In genomic region chr16:88430524-88431446, GRCh38 we compare ENCODE assay signal across 8 cellular contexts. TPM values are rescaled to one million over a fixed set of nuclear protein-coding genes. Genes with fewer than 3 reads are reported as not detected.
DNase-seq lines count a peak whose midpoint lies in the region; ATAC-seq and TF ChIP-seq lines count a peak whose summit lies in the region.

No MANE protein-coding gene starts in this region.

- H3K4me3 Mint-ChIP-seq in CD8-positive, alpha-beta memory T cell = peak overlapping the region; percentile 50 to 86 (median 65)

- H3K36me3 ChIP-seq in CD8-positive, alpha-beta memory T cell (ENCODE audit: insufficient read depth, low read length) = no peaks in the 10 kb centered on the region
- no peaks in the 10 kb centered on the region for H3K36me3 ChIP-seq in gastroesophageal sphincter

- ATAC-seq in HG03159 (IDR thresholded peaks at IDR 0.05; ENCODE audit: unreplicated experiment) (peak; percentile 54), gastroesophageal sphincter (peak; percentile 26), GM21390 (IDR thresholded peaks at IDR 0.05; ENCODE audit: unreplicated experiment) (no peak), GM18498 (IDR thresholded peaks at IDR 0.05; ENCODE audit: unreplicated experiment) (no peak)

- POLR2A ChIA-PET in CD8-positive, alpha-beta memory T cell (lab: Charles Lee) = interaction anchor here (0.7 kb wide), 1 partner anchor 25 kb away, joined by 5 read pairs; no protein-coding TSS in a partner anchor

- H3K4me1 Mint-ChIP-seq in CD8-positive, alpha-beta memory T cell = peaks cover 0 to 12% (median 4%) of the 10 kb centered on the region in 3 donors

- 0% methylated on average over 8 of the region's 80 CpGs; no CpG with 5 or more reads in 1 of the 2 donors for WGBS in gastroesophageal sphincter (ENCODE audit: low coverage in 1 of 2), 2 donors

- no peaks in the 10 kb centered on the region for H3K4me1 ChIP-seq in CD8-positive, alpha-beta memory T cell (ENCODE audit: insufficient read depth, low read length)
- H3K4me1 ChIP-seq in gastroesophageal sphincter = peaks cover 0 to 26% (median 6%) of the 10 kb centered on the region in 3 donors

- H3K9me3 ChIP-seq in CD8-positive, alpha-beta memory T cell (ENCODE audit: low read length) = no peaks in the 10 kb centered on the region
- H3K9me3 ChIP-seq in gastroesophageal sphincter = no peaks in the 10 kb centered on the region

- no peak for TF ChIP-seq CTCF in gastroesophageal sphincter (IDR thresholded peaks at IDR 0.05)

- no peaks in the 10 kb centered on the region for H3K27me3 Mint-ChIP-seq in CD8-positive, alpha-beta memory T cell

- CTCF ChIA-PET in CD8-positive, alpha-beta memory T cell (lab: Charles Lee) = interaction anchor here (1.3 to 1.5 kb wide), 2 partner anchors 8 to 14 kb away, joined by 3 to 4 read pairs; no protein-coding TSS in a partner anchor

- no peaks in the 10 kb centered on the region for H3K36me3 Mint-ChIP-seq in CD8-positive, alpha-beta memory T cell

- no peaks in the 10 kb centered on the region for H3K9me3 Mint-ChIP-seq in CD8-positive, alpha-beta memory T cell

- TF ChIP-seq POLR2A in gastroesophageal sphincter (IDR thresholded peaks at IDR 0.05) = peak in 1 of 2 donors; percentile 30

- peak overlapping the region; percentile 45 for H3K4me3 ChIP-seq in CD8-positive, alpha-beta memory T cell (ENCODE audit: low read length)
- H3K4me3 ChIP-seq in gastroesophageal sphincter (peak overlapping the region; percentile 18 to 56), skin epidermis (peak overlapping the region; percentile 19 to 51 (median 40))

- peak overlapping the region in 4 of 8 donors; percentile 27 to 79 (median 60) for H3K27ac Mint-ChIP-seq in CD8-positive, alpha-beta memory T cell

- no peaks in the 10 kb centered on the region for H3K27me3 ChIP-seq in CD8-positive, alpha-beta memory T cell (ENCODE audit: insufficient read depth, low read length, poor library complexity, severe bottlenecking)
- peaks cover 79% of the 10 kb centered on the region for H3K27me3 ChIP-seq in gastroesophageal sphincter

- peak in 4 of 5 donors; percentile 20 to 64 (median 47) for DNase-seq in CD8-positive, alpha-beta memory T cell
- DNase-seq in activated T-cell treated with anti-CD3 and anti-CD28 coated beads for 1 hour (ENCODE audit: low read depth) (peak; percentile 29), EL (no peak)

- TF ChIP-seq EP300 in gastroesophageal sphincter (IDR thresholded peaks at IDR 0.05) = no peak

- peak overlapping the region; percentile 24 for H3K27ac ChIP-seq in CD8-positive, alpha-beta memory T cell (ENCODE audit: low read depth, low read length)
- peak overlapping the region in 2 of 4 donors; percentile 27 to 70 for H3K27ac ChIP-seq in gastroesophageal sphincter
- peak overlapping the region in 20 of 21 experiments; percentile 12 to 86 (median 75) for H3K27ac ChIP-seq in skin epidermis

RNA-seq across cellular contexts. Expression of gene ZFPM1, which starts 22.3 kb away (rescaled TPM):
- 10 to 100 TPM; 15.5 to 16.7 TPM for total RNA-seq in CD8-positive, alpha-beta memory T cell
- polyA plus RNA-seq in CD8-positive, alpha-beta memory T cell = 0.71 TPM
- total RNA-seq in gastroesophageal sphincter = 1 to 10 TPM in 1 of 4 donors, under 1 TPM in 3; 0.40 to 1.4 (median 0.59) TPM

RNA-seq across cellular contexts. Expression of gene ZNF469, which starts 48.0 kb away (rescaled TPM):
- total RNA-seq in CD8-positive, alpha-beta memory T cell = 1 to 10 TPM; 1.5 to 1.7 TPM
- 0.23 TPM for polyA plus RNA-seq in CD8-positive, alpha-beta memory T cell
- 1 to 10 TPM in 3 of 4 donors, under 1 TPM in 1; 0.96 to 4.8 (median 2.1) TPM for total RNA-seq in gastroesophageal sphincter

Comparison
In these comparisons a context has a peak if more than half of its experiments do, and no peak if none do; other contexts are left out.
1. ATAC-seq: peak in HG03159 (single experiment) and gastroesophageal sphincter (single experiment); none in GM21390 (single experiment) and GM18498 (single experiment).
2. RNA of gene ZFPM1, which starts 22.3 kb away (total RNA-seq): 15.5 to 16.7 TPM in CD8-positive, alpha-beta memory T cell; 0.40 to 1.4 TPM in gastroesophageal sphincter; every median in the first group is over 4 times any median in the second.
3. Peak in every context shown above with its lines, with median percentiles within 50 percentile points of each other: H3K4me3 ChIP-seq.